Comparison of ENCODE assay signal across 13 cellular contexts in the genomic region with DNA sequence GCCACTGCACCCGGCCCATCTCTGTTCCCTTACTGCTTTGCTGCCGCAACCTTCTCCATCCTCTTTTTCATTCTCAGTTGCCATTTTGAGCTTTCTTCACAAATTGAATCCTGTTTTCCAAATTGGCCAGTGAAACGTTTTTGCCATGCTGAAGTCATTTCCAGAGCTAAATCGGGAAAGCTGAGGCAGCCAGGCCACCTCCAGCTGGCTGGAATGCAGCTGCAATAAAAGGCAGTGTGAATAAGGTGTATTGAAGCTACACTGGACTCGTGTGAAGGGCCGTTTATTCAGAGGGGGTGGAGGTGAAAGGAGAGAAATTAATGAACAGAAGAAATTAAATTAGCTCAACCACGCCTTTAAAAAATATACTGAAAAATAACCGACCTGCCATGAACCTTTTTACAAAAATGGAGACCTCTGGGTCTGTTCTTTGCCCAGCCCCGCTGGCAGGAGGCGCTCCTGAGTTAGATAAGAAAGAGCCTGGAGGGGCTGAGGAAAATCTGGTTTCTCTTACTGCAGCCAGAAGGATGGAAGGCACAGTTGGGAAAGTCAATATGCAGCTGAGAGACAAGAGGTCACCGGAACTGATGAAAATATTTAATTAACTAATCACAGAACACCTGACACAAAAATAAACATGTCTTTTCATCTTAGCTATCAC.
DNase-seq lines count a peak whose midpoint lies in the region; ATAC-seq, FAIRE-seq and TF ChIP-seq lines count a peak whose summit lies in the region.
"Had no signal": no experiment of that assay in that cellular context is flagged by ENCODE, and none has a peak within 500 bp of the region (broad histone marks: within the 10 kb centered on the region; RNA-seq: fewer than 3 reads in every experiment).

No MANE protein-coding gene starts in this region.

- H3K79me1 ChIP-seq in neuronal stem cell (ENCODE audit: low read depth, low read length), result no peaks in the 10 kb centered on the region

- H4K8ac ChIP-seq in neuronal stem cell (ENCODE audit: low read depth, low read length), result no peak overlapping the region

- 70% methylated on average over 11 of the region's 11 CpGs for WGBS in liver
- no CpG with 5 or more reads among the region's 11 CpGs for WGBS in neuronal stem cell (ENCODE audit: extremely low coverage in 2 of 2, insufficient read length in 2 of 2, insufficient replicate concordance in 1 of 2), 2 donors

- no peak overlapping the region for H2BK15ac ChIP-seq in neuronal stem cell (ENCODE audit: low read length)

- no peak overlapping the region for H2BK5ac ChIP-seq in neuronal stem cell (ENCODE audit: low read length)

- H2AFZ ChIP-seq in neuronal stem cell (ENCODE audit: low read length), result no peak overlapping the region

- H3K36me3 ChIP-seq in brain microvascular endothelial cell (replicated peaks), result no peaks in the 10 kb centered on the region
- H3K36me3 ChIP-seq in liver (ENCODE audit: control insufficient read depth in 4 of 4, insufficient read depth in 3 of 4, low read depth in 1 of 4, low read length in 3 of 4), result no peaks in the 10 kb centered on the region
- no peaks in the 10 kb centered on the region for H3K36me3 ChIP-seq in neuronal stem cell (replicated peaks in 1 of 2; ENCODE audit: control insufficient read depth in 2 of 2, insufficient read depth in 2 of 2, low read length in 2 of 2)
- H3K36me3 ChIP-seq: left ventricle myocardium inferior had no signal

- no peak overlapping the region for H2AK5ac ChIP-seq in neuronal stem cell (ENCODE audit: low read depth, low read length)

- no peak overlapping the region for H3K18ac ChIP-seq in neuronal stem cell (ENCODE audit: low read length)

- peak; percentile 37 to 64 for TF ChIP-seq RAD21 in liver (IDR thresholded peaks at IDR 0.05)

- no peak overlapping the region for H3K4ac ChIP-seq in neuronal stem cell (ENCODE audit: low read length)

- DNase-seq in D721Med (ENCODE audit: insufficient read length, low spot score), result no peak
- DNase-seq in LNCaP clone FGC (ENCODE audit: low read depth), result no peak
- DNase-seq in brain microvascular endothelial cell, result no peak
- no peak for DNase-seq in neuronal stem cell (ENCODE audit: low spot score)
- no peak for DNase-seq in GM19240 (ENCODE audit: insufficient read length, low spot score)
- DNase-seq in cerebellar cortex (ENCODE audit: low spot score), result no peak
- DNase-seq: left ventricle myocardium inferior, NCI-H1048, NCI-H524 treated with DMSO at 0.1 percent for 48 hours had no signal

- H3K27me3 ChIP-seq in brain microvascular endothelial cell (replicated peaks) (no peaks in the 10 kb centered on the region), liver (ENCODE audit: control insufficient read depth in 4 of 4, insufficient read depth in 4 of 4, low read length in 3 of 4) (no peaks in the 10 kb centered on the region), neuronal stem cell (ENCODE audit: control insufficient read depth in 3 of 3, insufficient read depth in 3 of 3, low read depth in 1 of 3, low read length in 3 of 3) (no peaks in the 10 kb centered on the region)

- H4K91ac ChIP-seq in neuronal stem cell (ENCODE audit: low read depth, low read length, poor library complexity), result no peak overlapping the region

- H3K27ac ChIP-seq in brain microvascular endothelial cell (no peak overlapping the region), liver (ENCODE audit: low read depth in 1 of 2, low read length in 2 of 2) (no peak overlapping the region), neuronal stem cell (replicated peaks; ENCODE audit: low read length) (no peak overlapping the region)
- H3K27ac ChIP-seq: left ventricle myocardium inferior had no signal

- TF ChIP-seq CTCF in D721Med (IDR thresholded peaks at IDR 0.05; ENCODE audit: insufficient read depth, missing control alignments), result peak; percentile 9
- 0 out of 2 replicates have a peak, but pooled peaks have one; percentile 3 for TF ChIP-seq CTCF in LNCaP clone FGC (IDR thresholded peaks at IDR 0.05; ENCODE audit: control insufficient read depth, extremely low read depth, insufficient read depth)
- peak; percentile 43 for TF ChIP-seq CTCF in brain microvascular endothelial cell (IDR thresholded peaks at IDR 0.05; ENCODE audit: low read depth, low read length, missing control alignments)
- peak; percentile 20 for TF ChIP-seq CTCF in liver (IDR thresholded peaks at IDR 0.05; ENCODE audit: low read depth, low read length, missing input control)

- no peak overlapping the region for H2BK120ac ChIP-seq in neuronal stem cell (ENCODE audit: low read depth, low read length)

- H3K4me1 ChIP-seq in liver (ENCODE audit: control insufficient read depth in 4 of 4, insufficient read depth in 4 of 4, low read length in 3 of 4) (no peaks in the 10 kb centered on the region), neuronal stem cell (ENCODE audit: control insufficient read depth in 2 of 2, insufficient read depth in 1 of 2, low read depth in 1 of 2, low read length in 2 of 2) (no peaks in the 10 kb centered on the region)

- FAIRE-seq in D721Med (lab: Jason Lieb, UNC), result no peak

- H3K4me3 ChIP-seq in LNCaP clone FGC (ENCODE audit: low read depth, low read length) (no peak overlapping the region), brain microvascular endothelial cell (ENCODE audit: low read depth, low read length) (no peak overlapping the region), liver (ENCODE audit: low read depth in 1 of 3, low read length in 3 of 3) (no peak overlapping the region), neuronal stem cell (ENCODE audit: low read length in 2 of 2) (no peak overlapping the region)
- H3K4me3 ChIP-seq: left ventricle myocardium inferior had no signal

- H3K9ac ChIP-seq in liver (ENCODE audit: low read depth in 1 of 2, low read length in 2 of 2) (no peak overlapping the region), neuronal stem cell (ENCODE audit: low read depth, low read length, poor library complexity) (no peak overlapping the region)

- H3K23ac ChIP-seq in neuronal stem cell (ENCODE audit: low read depth, low read length, poor library complexity), result no peak overlapping the region

- in situ Hi-C loops in brain microvascular endothelial cell (cut with HindIII; ENCODE audit: low pct_ligation_motif_present, low sequenced_read_pairs), result no loop called here

- H3K9me3 ChIP-seq in liver (ENCODE audit: control insufficient read depth in 4 of 4, low read length in 3 of 4) (no peaks in the 10 kb centered on the region), neuronal stem cell (replicated peaks in 1 of 2; ENCODE audit: control insufficient read depth in 2 of 2, insufficient read depth in 1 of 2, low read depth in 1 of 2, low read length in 2 of 2) (no peaks in the 10 kb centered on the region)
- H3K9me3 ChIP-seq: left ventricle myocardium inferior had no signal

- H2BK12ac ChIP-seq in neuronal stem cell (ENCODE audit: low read length), result no peak overlapping the region

- no peak overlapping the region for H3K14ac ChIP-seq in neuronal stem cell (ENCODE audit: low read length)

- no peak for ATAC-seq in GM18858 (IDR thresholded peaks at IDR 0.05; ENCODE audit: unreplicated experiment)
- ATAC-seq: activated CD4-positive, CD25-positive, alpha-beta regulatory T cell treated with anti-CD3 and anti-CD28 coated beads, Interleukin-2, amount 50 U/mL, for 24 hours; naive thymus-derived CD8-positive, alpha-beta T cell had no signal

- no peak overlapping the region for H3K4me2 ChIP-seq in neuronal stem cell (ENCODE audit: insufficient read depth, low read length, poor library complexity, severe bottlenecking)

TF ChIP-seq in liver, 16 proteins besides CTCF, POLR2A, EP300 and RAD21 (continues in another document):
- TF ChIP-seq FOXA2 (IDR thresholded peaks at IDR 0.05) (no peak), YY1 (IDR thresholded peaks at IDR 0.05) (no peak), RXRA (IDR thresholded peaks at IDR 0.05) (no peak), HNF4A (conservative IDR thresholded peaks at IDR 0.05) (no peak), SP1 (IDR thresholded peaks at IDR 0.05) (no peak), EGR1 (IDR thresholded peaks at IDR 0.05; ENCODE audit: low read depth in 2 of 2) (no peak), JUND (IDR thresholded peaks at IDR 0.05) (no peak), TAF1 (conservative IDR thresholded peaks at IDR 0.05) (no peak), NR2F2 (IDR thresholded peaks at IDR 0.05) (no peak), HNF4G (IDR thresholded peaks at IDR 0.05) (no peak)
- TF ChIP-seq, protein P1, sequence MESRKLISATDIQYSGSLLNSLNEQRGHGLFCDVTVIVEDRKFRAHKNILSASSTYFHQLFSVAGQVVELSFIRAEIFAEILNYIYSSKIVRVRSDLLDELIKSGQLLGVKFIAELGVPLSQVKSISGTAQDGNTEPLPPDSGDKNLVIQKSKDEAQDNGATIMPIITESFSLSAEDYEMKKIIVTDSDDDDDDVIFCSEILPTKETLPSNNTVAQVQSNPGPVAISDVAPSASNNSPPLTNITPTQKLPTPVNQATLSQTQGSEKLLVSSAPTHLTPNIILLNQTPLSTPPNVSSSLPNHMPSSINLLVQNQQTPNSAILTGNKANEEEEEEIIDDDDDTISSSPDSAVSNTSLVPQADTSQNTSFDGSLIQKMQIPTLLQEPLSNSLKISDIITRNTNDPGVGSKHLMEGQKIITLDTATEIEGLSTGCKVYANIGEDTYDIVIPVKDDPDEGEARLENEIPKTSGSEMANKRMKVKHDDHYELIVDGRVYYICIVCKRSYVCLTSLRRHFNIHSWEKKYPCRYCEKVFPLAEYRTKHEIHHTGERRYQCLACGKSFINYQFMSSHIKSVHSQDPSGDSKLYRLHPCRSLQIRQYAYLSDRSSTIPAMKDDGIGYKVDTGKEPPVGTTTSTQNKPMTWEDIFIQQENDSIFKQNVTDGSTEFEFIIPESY (IDR thresholded peaks at IDR 0.05), result no peak
